In genomic region chr12:65643171-65643570, GRCh38 we compare ENCODE assay signal across 3 cellular contexts.
TF ChIP-seq lines count a peak whose summit lies in the region.

No MANE protein-coding gene starts in this region.

TF ChIP-seq in SK-N-SH, 30 proteins besides CTCF, POLR2A, EP300 and RAD21 (continued from another document):
- TF ChIP-seq FOXJ3 (CRISPR knock-in tag; IDR thresholded peaks at IDR 0.05) (no peak), SIN3A (IDR thresholded peaks at IDR 0.05; ENCODE audit: borderline replicate concordance, low read depth, low read length) (0 out of 2 replicates have a peak, but pooled peaks have one; percentile 14)

TF ChIP-seq in SK-N-SH treated with all-trans-retinoic acid at 6 μM for 48 hours, 23 proteins besides CTCF, POLR2A, EP300 and RAD21:
- TF ChIP-seq POU6F1 (CRISPR knock-in tag; IDR thresholded peaks at IDR 0.05; ENCODE audit: borderline replicate concordance, low read depth) (no peak), ZC3H10 (CRISPR knock-in tag; IDR thresholded peaks at IDR 0.05) (no peak), BACH2 (CRISPR knock-in tag; IDR thresholded peaks at IDR 0.05; ENCODE audit: borderline replicate concordance) (no peak), CSDC2 (CRISPR knock-in tag; IDR thresholded peaks at IDR 0.05) (no peak), TOX (CRISPR knock-in tag; IDR thresholded peaks at IDR 0.05; ENCODE audit: borderline replicate concordance) (no peak), ZFP3 (CRISPR knock-in tag; IDR thresholded peaks at IDR 0.05) (no peak), ISL1 (CRISPR knock-in tag; IDR thresholded peaks at IDR 0.05) (no peak), PATZ1 (CRISPR knock-in tag; IDR thresholded peaks at IDR 0.05; ENCODE audit: borderline replicate concordance) (no peak), ZNF8 (CRISPR knock-in tag; IDR thresholded peaks at IDR 0.05) (no peak), CSRNP3 (CRISPR knock-in tag; IDR thresholded peaks at IDR 0.05) (no peak), PPARA (CRISPR knock-in tag; IDR thresholded peaks at IDR 0.05; ENCODE audit: borderline replicate concordance) (no peak), ZNF565 (CRISPR knock-in tag; conservative IDR thresholded peaks at IDR 0.05; ENCODE audit: low read depth) (no peak), ESRRG (CRISPR knock-in tag; IDR thresholded peaks at IDR 0.05) (no peak), OSR1 (CRISPR knock-in tag; IDR thresholded peaks at IDR 0.05) (no peak), ZFP30 (CRISPR knock-in tag; IDR thresholded peaks at IDR 0.05) (no peak), RARB (CRISPR knock-in tag; IDR thresholded peaks at IDR 0.05) (no peak), ARNTL (CRISPR knock-in tag; IDR thresholded peaks at IDR 0.05; ENCODE audit: borderline replicate concordance, low read depth) (no peak), TCF4 (CRISPR knock-in tag; IDR thresholded peaks at IDR 0.05; ENCODE audit: borderline replicate concordance) (no peak), SNAI2 (CRISPR knock-in tag; IDR thresholded peaks at IDR 0.05) (no peak)
- TF ChIP-seq, protein P1, sequence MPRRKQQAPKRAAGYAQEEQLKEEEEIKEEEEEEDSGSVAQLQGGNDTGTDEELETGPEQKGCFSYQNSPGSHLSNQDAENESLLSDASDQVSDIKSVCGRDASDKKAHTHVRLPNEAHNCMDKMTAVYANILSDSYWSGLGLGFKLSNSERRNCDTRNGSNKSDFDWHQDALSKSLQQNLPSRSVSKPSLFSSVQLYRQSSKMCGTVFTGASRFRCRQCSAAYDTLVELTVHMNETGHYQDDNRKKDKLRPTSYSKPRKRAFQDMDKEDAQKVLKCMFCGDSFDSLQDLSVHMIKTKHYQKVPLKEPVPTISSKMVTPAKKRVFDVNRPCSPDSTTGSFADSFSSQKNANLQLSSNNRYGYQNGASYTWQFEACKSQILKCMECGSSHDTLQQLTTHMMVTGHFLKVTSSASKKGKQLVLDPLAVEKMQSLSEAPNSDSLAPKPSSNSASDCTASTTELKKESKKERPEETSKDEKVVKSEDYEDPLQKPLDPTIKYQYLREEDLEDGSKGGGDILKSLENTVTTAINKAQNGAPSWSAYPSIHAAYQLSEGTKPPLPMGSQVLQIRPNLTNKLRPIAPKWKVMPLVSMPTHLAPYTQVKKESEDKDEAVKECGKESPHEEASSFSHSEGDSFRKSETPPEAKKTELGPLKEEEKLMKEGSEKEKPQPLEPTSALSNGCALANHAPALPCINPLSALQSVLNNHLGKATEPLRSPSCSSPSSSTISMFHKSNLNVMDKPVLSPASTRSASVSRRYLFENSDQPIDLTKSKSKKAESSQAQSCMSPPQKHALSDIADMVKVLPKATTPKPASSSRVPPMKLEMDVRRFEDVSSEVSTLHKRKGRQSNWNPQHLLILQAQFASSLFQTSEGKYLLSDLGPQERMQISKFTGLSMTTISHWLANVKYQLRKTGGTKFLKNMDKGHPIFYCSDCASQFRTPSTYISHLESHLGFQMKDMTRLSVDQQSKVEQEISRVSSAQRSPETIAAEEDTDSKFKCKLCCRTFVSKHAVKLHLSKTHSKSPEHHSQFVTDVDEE (CRISPR knock-in tag; IDR thresholded peaks at IDR 0.05), result no peak

TF ChIP-seq in K562, 482 proteins besides CTCF, POLR2A, EP300 and RAD21 (continued from another document):
- TF ChIP-seq XRCC5 (IDR thresholded peaks at IDR 0.05; ENCODE audit: low read depth, low read length) (no peak), ZKSCAN8 (CRISPR knock-in tag; IDR thresholded peaks at IDR 0.05) (peak; percentile 39; the same call in 1 of the 2 replicates)
